19 cellular contexts compared by ENCODE assay signal in the genomic region with DNA sequence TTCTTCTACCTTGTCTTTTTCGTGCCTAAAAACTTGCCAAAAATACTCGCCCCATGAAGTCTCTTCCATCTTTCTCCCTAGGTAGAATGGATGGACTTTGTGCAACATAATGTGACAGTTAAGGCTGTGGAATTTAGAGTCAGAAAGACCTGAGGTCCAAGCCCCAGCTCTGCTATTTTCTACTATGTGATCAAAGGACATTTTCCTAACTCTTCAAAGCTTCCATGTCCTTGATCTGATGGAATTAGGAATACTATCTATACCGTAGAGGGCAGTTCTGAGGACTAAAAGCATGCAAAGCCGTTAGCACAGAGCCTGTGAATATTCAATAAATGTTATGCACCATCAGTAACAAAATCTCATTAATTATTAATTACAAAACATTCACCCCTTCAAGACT. TPM values are rescaled to one million over a fixed set of nuclear protein-coding genes. Genes with fewer than 3 reads are reported as not detected.
DNase-seq lines count a peak whose midpoint lies in the region; ATAC-seq and TF ChIP-seq lines count a peak whose summit lies in the region.
"Had no signal": no experiment of that assay in that cellular context is flagged by ENCODE, and none has a peak within 500 bp of the region (broad histone marks: within the 10 kb centered on the region; RNA-seq: fewer than 3 reads in every experiment).

No MANE protein-coding gene starts in this region.

- peaks cover 3 to 15% of the 10 kb centered on the region in 2 donors for H3K4me1 ChIP-seq in breast epithelium
- H3K4me1 ChIP-seq in mesenchymal stem cell (ENCODE audit: control insufficient read depth, insufficient read depth, low read depth, low read length): peaks cover 8% of the 10 kb centered on the region
- peaks cover 0 to 7% of the 10 kb centered on the region in 2 donors for H3K4me1 ChIP-seq in aorta (ENCODE audit: control insufficient read depth in 1 of 2, insufficient read depth in 2 of 2, low read length in 2 of 2)

- CTCF ChIA-PET in MCF 10A (lab: Yijun Ruan, JAX): no interaction called here

- intact Hi-C loops in MCF 10A (cut with micrococcal nuclease) (no loop called here), breast epithelium (cut with DNase I; ENCODE audit: low total_unique reads) (no loop called here), aorta (cut with DNase I) (no loop called here)

- no peak overlapping the region for H2BK15ac ChIP-seq in mesenchymal stem cell (ENCODE audit: low read depth, poor library complexity, severe bottlenecking)

- H3K79me1 ChIP-seq in mesenchymal stem cell (replicated peaks; ENCODE audit: low read length, poor library complexity, severe bottlenecking): peaks cover 11% of the 10 kb centered on the region

- H3K36me3 Mint-ChIP-seq in MCF 10A (ENCODE audit: insufficient read depth, unreplicated experiment): peaks cover 27% of the 10 kb centered on the region
- H3K36me3 Mint-ChIP-seq in central memory CD8-positive, alpha-beta T cell (ENCODE audit: insufficient read depth): peaks cover 28% of the 10 kb centered on the region
- peaks cover 46% of the 10 kb centered on the region for H3K36me3 Mint-ChIP-seq in stimulated activated effector memory CD8-positive, alpha-beta T cell treated with anti-CD3 and anti-CD28 coated beads, Interleukin-12 subunit alpha, Interleukin-12 subunit beta, amount 100 ng/mL, for 72 hours

- H3K14ac ChIP-seq in mesenchymal stem cell (ENCODE audit: low read length in 2 of 2): no peak overlapping the region

- H4K8ac ChIP-seq in mesenchymal stem cell (ENCODE audit: low read length): no peak overlapping the region

- no peak overlapping the region for H2BK120ac ChIP-seq in mesenchymal stem cell (ENCODE audit: low read depth, low read length)

- TF ChIP-seq CTCF in MCF 10A (IDR thresholded peaks at IDR 0.05; ENCODE audit: unreplicated experiment) (no peak), breast epithelium (IDR thresholded peaks at IDR 0.05) (no peak)

- no peak overlapping the region for H3K4me2 ChIP-seq in mesenchymal stem cell (ENCODE audit: low read length, poor library complexity, severe bottlenecking)

- peaks cover 30% of the 10 kb centered on the region for H3K4me1 Mint-ChIP-seq in MCF 10A (ENCODE audit: insufficient read depth, unreplicated experiment)
- H3K4me1 Mint-ChIP-seq in central memory CD8-positive, alpha-beta T cell: peaks cover 72% of the 10 kb centered on the region
- peaks cover 56% of the 10 kb centered on the region for H3K4me1 Mint-ChIP-seq in stimulated activated effector memory CD8-positive, alpha-beta T cell treated with anti-CD3 and anti-CD28 coated beads, Interleukin-12 subunit alpha, Interleukin-12 subunit beta, amount 100 ng/mL, for 72 hours

- no peak for DNase-seq in MCF 10A (ENCODE audit: unreplicated experiment)
- no peak for DNase-seq in breast epithelium (ENCODE audit: low spot score in 2 of 2)
- no peak for DNase-seq in central memory CD8-positive, alpha-beta T cell (ENCODE audit: low spot score in 2 of 2)
- DNase-seq in mesenchymal stem cell: no peak
- DNase-seq in stimulated activated effector memory CD8-positive, alpha-beta T cell treated with anti-CD3 and anti-CD28 coated beads, Interleukin-12 subunit alpha, Interleukin-12 subunit beta, amount 100 ng/mL, for 72 hours (ENCODE audit: low spot score in 2 of 2): no peak
- DNase-seq in aorta: no peak
- DNase-seq in NCI-H82 treated with DMSO at 0.1 percent for 48 hours (lab: John Stamatoyannopoulos, UW; ENCODE audit: unreplicated experiment): no peak
- no peak for DNase-seq in D341Med (ENCODE audit: low spot score)
- DNase-seq: CD8-positive, alpha-beta memory T cell; DMS79 treated with DMSO at 0.1 percent for 48 hours; Kasumi-1; MM.1S; NCI-H1092; NCI-H1436 treated with DMSO at 0.1 percent for 48 hours; NCI-H2029 treated with DMSO at 0.1 percent for 48 hours; NCI-H748 treated with DMSO at 0.1 percent for 48 hours; Right ventricle myocardium superior had no signal

- H3K18ac ChIP-seq in mesenchymal stem cell (ENCODE audit: low read depth in 1 of 2, low read length in 2 of 2): no peak overlapping the region

- H3K27me3 Mint-ChIP-seq in MCF 10A (ENCODE audit: insufficient read depth, unreplicated experiment): no peaks in the 10 kb centered on the region
- no peaks in the 10 kb centered on the region for H3K27me3 Mint-ChIP-seq in central memory CD8-positive, alpha-beta T cell
- H3K27me3 Mint-ChIP-seq: CD8-positive, alpha-beta memory T cell had no signal

- ATAC-seq in central memory CD8-positive, alpha-beta T cell (replicated peaks; ENCODE audit: extremely low read depth, poor library complexity, severe bottlenecking): no peak
- no peak for ATAC-seq in stimulated activated effector memory CD8-positive, alpha-beta T cell treated with anti-CD3 and anti-CD28 coated beads, Interleukin-12 subunit alpha, Interleukin-12 subunit beta, amount 100 ng/mL, for 72 hours
- no peak for ATAC-seq in aorta (ENCODE audit: low FRiP score)

- H3K36me3 ChIP-seq in breast epithelium (no peaks in the 10 kb centered on the region), mesenchymal stem cell (ENCODE audit: control insufficient read depth in 1 of 2, insufficient read depth in 2 of 2, low read depth in 1 of 2, low read length in 2 of 2) (peaks cover 14 to 26% of the 10 kb centered on the region in 2 experiments), aorta (ENCODE audit: control insufficient read depth in 1 of 2, insufficient read depth in 2 of 2, low read length in 1 of 2) (no peaks in the 10 kb centered on the region)

- no peak overlapping the region for H2AFZ ChIP-seq in mesenchymal stem cell (ENCODE audit: low read depth, low read length)

- no peak for TF ChIP-seq POLR2A in breast epithelium (IDR thresholded peaks at IDR 0.05)

- 98% methylated on average over 3 of the region's 4 CpGs for WGBS in mesenchymal stem cell
- 85 to 87% methylated on average over 4 of the region's 4 CpGs for WGBS in aorta, 2 donors

- H3K27ac ChIP-seq in breast epithelium: no peak overlapping the region
- peak overlapping the region; percentile 25 for H3K27ac ChIP-seq in mesenchymal stem cell (ENCODE audit: low read length, poor library complexity, severe bottlenecking)
- no peak overlapping the region for H3K27ac ChIP-seq in aorta (ENCODE audit: low read depth in 1 of 2, low read length in 2 of 2)

- peak overlapping the region; percentile 28 for H3K27ac Mint-ChIP-seq in MCF 10A (ENCODE audit: low read depth, unreplicated experiment)
- H3K27ac Mint-ChIP-seq in central memory CD8-positive, alpha-beta T cell (ENCODE audit: low read depth): peak overlapping the region; percentile 5
- peak overlapping the region; percentile 12 for H3K27ac Mint-ChIP-seq in stimulated activated effector memory CD8-positive, alpha-beta T cell treated with anti-CD3 and anti-CD28 coated beads, Interleukin-12 subunit alpha, Interleukin-12 subunit beta, amount 100 ng/mL, for 72 hours

- H2BK12ac ChIP-seq in mesenchymal stem cell (ENCODE audit: low read length in 2 of 2): no peak overlapping the region

- H3K9me3 ChIP-seq in breast epithelium (no peaks in the 10 kb centered on the region), mesenchymal stem cell (ENCODE audit: control insufficient read depth, low read length) (no peaks in the 10 kb centered on the region), aorta (ENCODE audit: control insufficient read depth, low read length) (no peaks in the 10 kb centered on the region)

- H3K23ac ChIP-seq in mesenchymal stem cell (ENCODE audit: low read length in 2 of 2): no peak overlapping the region

- no peak overlapping the region for H3K4me3 Mint-ChIP-seq in MCF 10A (ENCODE audit: unreplicated experiment)
- H3K4me3 Mint-ChIP-seq in central memory CD8-positive, alpha-beta T cell: no peak overlapping the region
- H3K4me3 Mint-ChIP-seq in stimulated activated effector memory CD8-positive, alpha-beta T cell treated with anti-CD3 and anti-CD28 coated beads, Interleukin-12 subunit alpha, Interleukin-12 subunit beta, amount 100 ng/mL, for 72 hours: no peak overlapping the region

- no peak overlapping the region for H3K9ac ChIP-seq in mesenchymal stem cell (ENCODE audit: low read length)

- no TSS peak for BruUV-seq in MCF 10A (replicated peaks; lab: Mats Ljungman, UMichigan)

- no peak overlapping the region for H3K4ac ChIP-seq in mesenchymal stem cell (ENCODE audit: low read depth in 1 of 2, low read length in 2 of 2)

- H2AK5ac ChIP-seq in mesenchymal stem cell (ENCODE audit: low read length, severe bottlenecking): no peak overlapping the region

- no peak overlapping the region for H2BK5ac ChIP-seq in mesenchymal stem cell (ENCODE audit: low read depth, low read length, poor library complexity, severe bottlenecking)

- H4K91ac ChIP-seq in mesenchymal stem cell (ENCODE audit: low read length): no peak overlapping the region

- H3K27me3 ChIP-seq in breast epithelium (no peaks in the 10 kb centered on the region), mesenchymal stem cell (ENCODE audit: control insufficient read depth in 1 of 2, insufficient read depth in 1 of 2, low read length in 2 of 2) (no peaks in the 10 kb centered on the region), aorta (ENCODE audit: control insufficient read depth in 1 of 2, insufficient read depth in 2 of 2, low read length in 1 of 2) (no peaks in the 10 kb centered on the region)

- no peak overlapping the region for H3K4me3 ChIP-seq in breast epithelium
- no peak overlapping the region for H3K4me3 ChIP-seq in mesenchymal stem cell (ENCODE audit: insufficient read depth in 1 of 2, low read depth in 1 of 2, low read length in 2 of 2)
- H3K4me3 ChIP-seq in aorta (ENCODE audit: low read length in 2 of 2): no peak overlapping the region

- no peaks in the 10 kb centered on the region for H3K9me3 Mint-ChIP-seq in MCF 10A (ENCODE audit: unreplicated experiment)
- no peaks in the 10 kb centered on the region for H3K9me3 Mint-ChIP-seq in central memory CD8-positive, alpha-beta T cell
- no peaks in the 10 kb centered on the region for H3K9me3 Mint-ChIP-seq in stimulated activated effector memory CD8-positive, alpha-beta T cell treated with anti-CD3 and anti-CD28 coated beads, Interleukin-12 subunit alpha, Interleukin-12 subunit beta, amount 100 ng/mL, for 72 hours
- H3K9me3 Mint-ChIP-seq: CD8-positive, alpha-beta memory T cell had no signal

- POLR2A ChIA-PET in MCF 10A (lab: Yijun Ruan, JAX): interaction anchor here (6.0 kb wide), 1 partner anchor 15 kb away, joined by 76 read pairs; the partner anchor contains the start of gene IWS1

RNA-seq across cellular contexts. Expression of gene IWS1, which starts 15.2 kb away (rescaled TPM):
- total RNA-seq in MCF 10A (2022): 56.8 and 57.0 TPM in 2 replicates
- total RNA-seq in breast epithelium: 10 to 100 TPM; 24.0 to 51.8 (median 43.2) TPM
- polyA plus RNA-seq in mesenchymal stem cell (2013, experiment 1 of 2): 32.8 TPM
- polyA plus RNA-seq in mesenchymal stem cell (2013, experiment 2 of 2): 31.3 TPM
- total RNA-seq in aorta: 10 to 100 TPM; 37.1 to 40.2 TPM
- 10 to 100 TPM; 14.0 to 27.6 TPM for polyA plus RNA-seq in aorta

RNA-seq across cellular contexts. Expression of gene MYO7B, which starts 24.4 kb away (rescaled TPM):
- total RNA-seq in MCF 10A (2022) (not detected in 2 replicates), breast epithelium (1 to 10 TPM in 1 of 3 donors, under 1 TPM in 1, not detected in 1; 0.32 to 2.3 TPM), aorta (1 to 10 TPM in 1 of 2 donors, under 1 TPM in 1; 0.32 to 2.0 TPM)
- not detected for polyA plus RNA-seq in mesenchymal stem cell (2013, experiment 1 of 2)
- polyA plus RNA-seq in mesenchymal stem cell (2013, experiment 2 of 2): 0.01 TPM
- polyA plus RNA-seq in aorta: 10 to 100 TPM in 1 of 2 donors, 1 to 10 TPM in 1; 1.1 to 26.3 TPM
- total RNA-seq: CD8-positive, alpha-beta memory T cell; H1; NCI-H460 had no signal
- polyA plus RNA-seq: CD8-positive, alpha-beta memory T cell; H1 had no signal
